1 cellular context compared by ENCODE assay signal in genomic region chr11:61062181-61062955, GRCh38.
TF ChIP-seq lines count a peak whose summit lies in the region.

No MANE protein-coding gene starts in this region.

TF ChIP-seq in WTC11, 78 proteins besides CTCF, POLR2A, EP300 and RAD21:
- TF ChIP-seq ZNF425 (CRISPR knock-in tag; conservative IDR thresholded peaks at IDR 0.05) = no peak
- no peak for TF ChIP-seq FOXP4 (CRISPR knock-in tag; IDR thresholded peaks at IDR 0.05)
- no peak for TF ChIP-seq USF2 (CRISPR knock-in tag; IDR thresholded peaks at IDR 0.05)
- no peak for TF ChIP-seq MLX (CRISPR knock-in tag; IDR thresholded peaks at IDR 0.05)
- TF ChIP-seq ZNF671 (CRISPR knock-in tag; IDR thresholded peaks at IDR 0.05) = no peak
- no peak for TF ChIP-seq HMGA2 (CRISPR knock-in tag; IDR thresholded peaks at IDR 0.05)
- TF ChIP-seq CREB1 (CRISPR knock-in tag; IDR thresholded peaks at IDR 0.05) = no peak
- no peak for TF ChIP-seq ZNF281 (CRISPR knock-in tag; IDR thresholded peaks at IDR 0.05)
- no peak for TF ChIP-seq FOXJ3 (CRISPR knock-in tag; IDR thresholded peaks at IDR 0.05; ENCODE audit: borderline replicate concordance)
- no peak for TF ChIP-seq RORB (CRISPR knock-in tag; IDR thresholded peaks at IDR 0.05)
- TF ChIP-seq ATF2 (CRISPR knock-in tag; IDR thresholded peaks at IDR 0.05; ENCODE audit: borderline replicate concordance, low read depth) = no peak
- no peak for TF ChIP-seq MXD4 (CRISPR knock-in tag; IDR thresholded peaks at IDR 0.05; ENCODE audit: borderline replicate concordance)
- no peak for TF ChIP-seq TP53 (CRISPR knock-in tag; IDR thresholded peaks at IDR 0.05)
- no peak for TF ChIP-seq ZNF138 (CRISPR knock-in tag; conservative IDR thresholded peaks at IDR 0.05)
- no peak for TF ChIP-seq ZNF423 (CRISPR knock-in tag; IDR thresholded peaks at IDR 0.05)
- TF ChIP-seq MYBL2 (CRISPR knock-in tag; IDR thresholded peaks at IDR 0.05) = no peak
- no peak for TF ChIP-seq NFE2L1 (CRISPR knock-in tag; IDR thresholded peaks at IDR 0.05)
- no peak for TF ChIP-seq ZMAT4 (CRISPR knock-in tag; IDR thresholded peaks at IDR 0.05)
- TF ChIP-seq JAZF1 (CRISPR knock-in tag; IDR thresholded peaks at IDR 0.05) = no peak
- no peak for TF ChIP-seq PREB (CRISPR knock-in tag; IDR thresholded peaks at IDR 0.05; ENCODE audit: borderline replicate concordance)
